ENCODE assay signal across 36 cellular contexts in genomic region chr2:130764035-130764820, GRCh38. TPM values are rescaled to one million over a fixed set of nuclear protein-coding genes. Genes with fewer than 3 reads are reported as not detected.
"Had no signal": no experiment of that assay in that cellular context is flagged by ENCODE, and none has a peak within 500 bp of the region (broad histone marks: within the 10 kb centered on the region; RNA-seq: fewer than 3 reads in every experiment).

No MANE protein-coding gene starts in this region.

- ATAC-seq: heart left ventricle; left cardiac atrium; left lobe of liver; left ventricle myocardium superior; lower lobe of right lung; natural killer cell; psoas muscle; right lobe of liver; stimulated activated naive B cell treated with anti-CD40 and anti-IgM and Interleukin-4, amounts not matched to agents 10 μg/mL and 1 μg/mL and 100 μg/mL, for 72 hours; stimulated activated naive CD8-positive, alpha-beta T cell treated with anti-CD3 and anti-CD28 coated beads, Interleukin-15, Interleukin-2, amounts not matched to agents 100 U/mL and 50 U/mL, for 24 hours had no signal

- H3K4me3 Mint-ChIP-seq: immature natural killer cell; mesothelial cell of epicardium; naive B cell; natural killer cell; nephron progenitor cell; neural progenitor cell; stimulated activated naive B cell treated with anti-CD40 and anti-IgM and Interleukin-4, amounts not matched to agents 10 μg/mL and 1 μg/mL and 100 μg/mL, for 72 hours had no signal

- H3K4me1 Mint-ChIP-seq: immature natural killer cell; mesothelial cell of epicardium; naive B cell; natural killer cell; neural progenitor cell; stimulated activated naive B cell treated with anti-CD40 and anti-IgM and Interleukin-4, amounts not matched to agents 10 μg/mL and 1 μg/mL and 100 μg/mL, for 72 hours had no signal

- DNase-seq: heart left ventricle; hypothalamus; immature natural killer cell; kidney glomerular epithelial cell; left cardiac atrium; left ventricle myocardium superior; lower lobe of right lung; mammary epithelial cell; mesenchymal stem cell; naive B cell; natural killer cell; nephron progenitor cell; psoas muscle; right lobe of liver; stimulated activated CD4-positive, alpha-beta T cell treated with anti-CD3 and anti-CD28 coated beads, Interleukin-12 subunit alpha, Interleukin-12 subunit beta, amount 100 ng/mL, for 4 hours; stimulated activated CD4-positive, alpha-beta T cell treated with anti-CD3 and anti-CD28 coated beads, Interleukin-15, amount 100 ng/mL, for 24 hours; stimulated activated CD4-positive, alpha-beta T cell treated with anti-CD3 and anti-CD28 coated beads, Interleukin-2, amount 100 ng/mL, for 24 hours; stimulated activated CD4-positive, alpha-beta T cell treated with anti-CD3 and anti-CD28 coated beads, Interleukin-4, amount 100 ng/mL, for 1 hour; stimulated activated naive B cell treated with anti-CD40 and anti-IgM and Interleukin-4, amounts not matched to agents 10 μg/mL and 1 μg/mL and 100 μg/mL, for 72 hours; stimulated activated naive CD8-positive, alpha-beta T cell treated with anti-CD3 and anti-CD28 coated beads, Interleukin-15, Interleukin-2, amounts not matched to agents 100 U/mL and 50 U/mL, for 24 hours; stomach; testis; thyroid gland; transverse colon had no signal

- H3K36me3 ChIP-seq: heart left ventricle, lower lobe of right lung, neural progenitor cell, right lobe of liver, stomach, thyroid gland, transverse colon, upper lobe of left lung, vagina had no signal

- H3K4me2 ChIP-seq: neural progenitor cell, smooth muscle cell had no signal

- H3K4me3 ChIP-seq: heart left ventricle, lower lobe of right lung, neural progenitor cell, psoas muscle, right lobe of liver, smooth muscle cell, stomach, testis, thyroid gland, transverse colon, upper lobe of left lung, vagina had no signal

- H3K36me3 Mint-ChIP-seq: immature natural killer cell; mesothelial cell of epicardium; naive B cell; natural killer cell; neural progenitor cell; stimulated activated naive B cell treated with anti-CD40 and anti-IgM and Interleukin-4, amounts not matched to agents 10 μg/mL and 1 μg/mL and 100 μg/mL, for 72 hours had no signal

- H3K9me3 ChIP-seq: heart left ventricle, lower lobe of right lung, psoas muscle, right lobe of liver, stomach, testis, thyroid gland, transverse colon, upper lobe of left lung, vagina had no signal

- H2AFZ ChIP-seq: neural progenitor cell, parathyroid adenoma had no signal

- H3K27me3 ChIP-seq: right lobe of liver, testis, thyroid gland, transverse colon, upper lobe of left lung, vagina had no signal

- H3K9me3 Mint-ChIP-seq: immature natural killer cell; mesothelial cell of epicardium; naive B cell; natural killer cell; nephron progenitor cell; neural progenitor cell; stimulated activated naive B cell treated with anti-CD40 and anti-IgM and Interleukin-4, amounts not matched to agents 10 μg/mL and 1 μg/mL and 100 μg/mL, for 72 hours had no signal

- H3K27ac Mint-ChIP-seq: immature natural killer cell; mesothelial cell of epicardium; naive B cell; natural killer cell; nephron progenitor cell; neural progenitor cell; stimulated activated naive B cell treated with anti-CD40 and anti-IgM and Interleukin-4, amounts not matched to agents 10 μg/mL and 1 μg/mL and 100 μg/mL, for 72 hours had no signal

- H3K27ac ChIP-seq: heart left ventricle, lower lobe of right lung, neural progenitor cell, parathyroid adenoma, psoas muscle, right lobe of liver, stomach, testis, thyroid gland, transverse colon, upper lobe of left lung, vagina had no signal

- H3K4me1 ChIP-seq: heart left ventricle, lower lobe of right lung, neural progenitor cell, psoas muscle, right lobe of liver, stomach, testis, thyroid gland, transverse colon, upper lobe of left lung, vagina had no signal

RNA-seq across cellular contexts. Expression of gene AMER3, which starts 8.9 kb away (rescaled TPM):
- total RNA-seq: heart left ventricle, left cardiac atrium, left lobe of liver, left ventricle myocardium superior, lower lobe of right lung, mammary epithelial cell, mesothelial cell of epicardium, mononuclear cell, natural killer cell, omental fat pad, posterior vena cava, psoas muscle, right lobe of liver, skeletal muscle tissue, smooth muscle cell, upper lobe of left lung, vagina had no signal

RNA-seq across cellular contexts. Expression of gene GPR148, which starts 35.4 kb away (rescaled TPM):
- total RNA-seq: heart left ventricle, left cardiac atrium, left lobe of liver, left ventricle myocardium superior, lower lobe of right lung, mammary epithelial cell, mesothelial cell of epicardium, mononuclear cell, natural killer cell, omental fat pad, posterior vena cava, psoas muscle, right lobe of liver, skeletal muscle tissue, smooth muscle cell, thyroid gland, transverse colon, upper lobe of left lung, urinary bladder, vagina had no signal
